ENCODE assay signal across 8 cellular contexts in the genomic region with DNA sequence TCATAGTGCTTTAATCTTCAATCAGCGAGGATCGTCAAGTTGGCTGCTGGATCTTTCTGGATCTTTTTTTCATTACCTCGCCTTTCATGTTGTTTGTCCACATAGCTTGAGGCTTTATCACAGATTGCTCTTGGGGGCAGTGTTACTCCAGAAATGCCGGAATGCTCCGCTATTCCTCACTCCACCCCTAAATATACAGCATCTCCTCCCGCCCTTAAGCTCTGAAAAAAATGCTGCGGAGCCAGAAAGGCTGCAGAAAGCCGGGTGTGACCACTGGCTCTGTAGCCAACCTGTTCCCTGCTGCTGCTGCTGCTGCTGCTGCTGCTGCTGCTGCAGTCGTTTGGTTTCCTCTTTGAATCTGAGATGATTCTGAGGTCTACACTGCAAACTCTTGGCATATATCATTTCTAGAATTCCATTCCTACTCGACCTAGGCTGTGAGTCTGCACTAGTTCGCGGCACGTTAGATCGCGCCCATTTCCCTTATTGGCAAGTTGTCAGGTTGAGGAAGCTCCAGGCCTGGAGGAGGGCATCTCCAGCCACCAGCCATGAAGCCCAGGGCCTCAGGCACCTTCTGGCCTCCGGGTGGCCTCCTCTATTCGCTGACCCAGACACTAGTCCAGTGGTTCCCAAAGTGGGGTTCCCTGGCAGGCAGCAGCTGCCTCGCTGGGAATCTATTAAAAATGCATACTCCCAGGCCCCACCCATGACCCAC. TPM values are rescaled to one million over a fixed set of nuclear protein-coding genes. Genes with fewer than 3 reads are reported as not detected.
DNase-seq lines count a peak whose midpoint lies in the region; ATAC-seq and TF ChIP-seq lines count a peak whose summit lies in the region.

No MANE protein-coding gene starts in this region.

- intact Hi-C loops in left ventricle myocardium superior (cut with micrococcal nuclease): no loop called here

- ATAC-seq in left ventricle myocardium superior: peak; percentile 98
- no peak for ATAC-seq in GM19467 (IDR thresholded peaks at IDR 0.05; ENCODE audit: unreplicated experiment)

- TF ChIP-seq CTCF in retinal pigment epithelial cell (conservative IDR thresholded peaks at IDR 0.05; ENCODE audit: low read depth, low read length): peak; percentile 59

- DNase-seq in DMS114 treated with DMSO at 0.1 percent for 48 hours (lab: John Stamatoyannopoulos, UW; ENCODE audit: unreplicated experiment) (peak; percentile 81), GOT3 (lab: John Stamatoyannopoulos, UW) (peak; percentile 52), NCI-H1105 treated with DMSO at 0.1 percent for 48 hours (lab: John Stamatoyannopoulos, UW) (peak; percentile 73), T-helper 2 cell (peak in 4 of 5 experiments; percentile 27 to 87 (median 46)), anterior cingulate cortex (lab: John Stamatoyannopoulos, UW) (peak in 55 of 58 donors; percentile 2 to 83 (median 56)), left ventricle myocardium superior (peak; percentile 49), retinal pigment epithelial cell (ENCODE audit: low read depth) (peak; percentile 63)

- no peak overlapping the region for H3K4me3 ChIP-seq in retinal pigment epithelial cell (ENCODE audit: low read length)

RNA-seq across cellular contexts. Expression of a gene that starts 34.2 kb away (rescaled TPM):
- 164 TPM for total RNA-seq in left ventricle myocardium superior

RNA-seq across cellular contexts. Expression of a gene that starts 52.1 kb away (rescaled TPM):
- 2.6 TPM for total RNA-seq in left ventricle myocardium superior

RNA-seq across cellular contexts. Expression of a gene that starts 57.2 kb away (rescaled TPM):
- total RNA-seq in left ventricle myocardium superior: 103 TPM
